ENCODE assay signal across 14 cellular contexts in genomic region chr7:1897861-1898627, GRCh38.
"Had no signal": no experiment of that assay in that cellular context is flagged by ENCODE, and none has a peak within 500 bp of the region (broad histone marks: within the 10 kb centered on the region; RNA-seq: fewer than 3 reads in every experiment).

No MANE protein-coding gene starts in this region.

- H3K9me3 ChIP-seq: neutrophil, SJSA1, transverse colon had no signal

- H3K4me1 ChIP-seq: SJSA1, transverse colon had no signal

- H3K36me3 ChIP-seq: SJSA1, transverse colon had no signal

- H3K4me1 Mint-ChIP-seq: activated T-helper 17 cell treated with anti-CD3 and anti-CD28 coated beads, Interleukin-2, amount 50 U/mL, for 72 hours had no signal

- DNase-seq: activated CD4-positive, alpha-beta T cell treated with anti-CD3 and anti-CD28 coated beads for 1 hour; activated CD4-positive, alpha-beta T cell treated with anti-CD3 and anti-CD28 coated beads, Interleukin-2, amount 50 U/mL, for 4 hours; activated naive CD4-positive, alpha-beta T cell treated with anti-CD3 and anti-CD28 coated beads for 36 hours; foreskin fibroblast; left colon; mammary epithelial cell; naive thymus-derived CD4-positive, alpha-beta T cell; stimulated activated CD4-positive, alpha-beta T cell treated with anti-CD3 and anti-CD28 coated beads, Interleukin-2, amount 100 ng/mL, for 48 hours; stimulated activated naive CD4-positive, alpha-beta T cell; transverse colon had no signal

- H3K9me3 Mint-ChIP-seq: activated naive CD4-positive, alpha-beta T cell treated with anti-CD3 and anti-CD28 coated beads for 36 hours; activated T-helper 17 cell treated with anti-CD3 and anti-CD28 coated beads, Interleukin-2, amount 50 U/mL, for 72 hours; naive thymus-derived CD4-positive, alpha-beta T cell had no signal

- H3K4me3 Mint-ChIP-seq: activated naive CD4-positive, alpha-beta T cell treated with anti-CD3 and anti-CD28 coated beads for 36 hours; activated T-helper 17 cell treated with anti-CD3 and anti-CD28 coated beads, Interleukin-2, amount 50 U/mL, for 72 hours; naive thymus-derived CD4-positive, alpha-beta T cell had no signal

- H3K27ac Mint-ChIP-seq: activated T-helper 17 cell treated with anti-CD3 and anti-CD28 coated beads, Interleukin-2, amount 50 U/mL, for 72 hours had no signal

- H3K27me3 ChIP-seq: neutrophil, SJSA1, transverse colon had no signal

- H3K27me3 Mint-ChIP-seq: activated T-helper 17 cell treated with anti-CD3 and anti-CD28 coated beads, Interleukin-2, amount 50 U/mL, for 72 hours; naive thymus-derived CD4-positive, alpha-beta T cell had no signal

- H3K27ac ChIP-seq: neutrophil, SJSA1, transverse colon had no signal

- ATAC-seq: activated T-helper 17 cell treated with anti-CD3 and anti-CD28 coated beads, Interleukin-2, amount 50 U/mL, for 72 hours; esophagus mucosa; left colon; naive thymus-derived CD4-positive, alpha-beta T cell had no signal

- H3K4me3 ChIP-seq: SJSA1, transverse colon had no signal
